In the genomic region with DNA sequence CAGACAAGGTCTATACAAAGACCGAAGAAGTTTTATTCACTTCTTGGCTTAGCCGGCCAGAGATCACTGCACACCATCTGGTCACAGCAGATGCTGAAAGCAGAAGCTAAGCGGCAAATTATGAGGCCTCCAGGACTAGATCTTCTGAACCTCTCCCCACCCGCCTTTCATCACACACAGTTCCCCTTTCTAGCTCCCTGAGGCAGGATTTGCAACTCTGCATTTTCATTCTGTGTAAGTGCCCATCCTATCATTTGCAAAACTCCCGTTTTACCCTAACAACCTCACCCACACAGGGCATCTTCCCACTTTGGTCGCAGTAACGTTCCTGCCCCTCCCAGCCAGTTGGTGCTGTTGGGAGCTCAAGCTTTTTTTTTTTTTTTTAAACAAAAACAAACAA, we compare ENCODE assay signal across 8 cellular contexts. TPM values are rescaled to one million over a fixed set of nuclear protein-coding genes. Genes with fewer than 3 reads are reported as not detected.
DNase-seq lines count a peak whose midpoint lies in the region; ATAC-seq and TF ChIP-seq lines count a peak whose summit lies in the region.

No MANE protein-coding gene starts in this region.

- H3K27ac ChIP-seq in GM23338 (ENCODE audit: low read depth) = no peak overlapping the region

- peak overlapping the region; percentile 62; the same call in 1 of the 2 replicates for H3K4me2 ChIP-seq in GM23338

- H3K36me3 ChIP-seq in GM23338 (ENCODE audit: insufficient read depth) = no peaks in the 10 kb centered on the region

- no peak for TF ChIP-seq CTCF in GM10248 (IDR thresholded peaks at IDR 0.05; ENCODE audit: control extremely low read depth, extremely low read depth, low read depth, missing control alignments)
- TF ChIP-seq CTCF in GM23338 (conservative IDR thresholded peaks at IDR 0.05; ENCODE audit: low read depth in 2 of 2) = no peak

- no peaks in the 10 kb centered on the region for H3K9me2 ChIP-seq in GM23338 (ENCODE audit: insufficient read depth)

- no peak overlapping the region for H3K27ac Mint-ChIP-seq in GM23338
- H3K27ac Mint-ChIP-seq in stimulated activated effector memory CD8-positive, alpha-beta T cell treated with anti-CD3 and anti-CD28 coated beads, Interleukin-12 subunit alpha, Interleukin-12 subunit beta, amount 100 ng/mL, for 72 hours = no peak overlapping the region

- H3K36me3 Mint-ChIP-seq in GM23338 (ENCODE audit: low read depth) = peaks cover 6% of the 10 kb centered on the region; the same call in 2 of the 3 replicates
- H3K36me3 Mint-ChIP-seq in stimulated activated effector memory CD8-positive, alpha-beta T cell treated with anti-CD3 and anti-CD28 coated beads, Interleukin-12 subunit alpha, Interleukin-12 subunit beta, amount 100 ng/mL, for 72 hours = peaks cover 32% of the 10 kb centered on the region

- H3K4me1 Mint-ChIP-seq in GM23338 = peaks cover 12% of the 10 kb centered on the region
- peaks cover 18% of the 10 kb centered on the region for H3K4me1 Mint-ChIP-seq in stimulated activated effector memory CD8-positive, alpha-beta T cell treated with anti-CD3 and anti-CD28 coated beads, Interleukin-12 subunit alpha, Interleukin-12 subunit beta, amount 100 ng/mL, for 72 hours

- peaks cover 8% of the 10 kb centered on the region for H3K27me3 Mint-ChIP-seq in GM23338 (ENCODE audit: insufficient read depth, low read depth, poor library complexity)

- POLR2A ChIA-PET in GM10248 (lab: Yijun Ruan, JAX) = interaction anchor here (0.6 to 1.9 kb wide), 5 partner anchors 10 to 301 kb away, joined by 3 to 16 read pairs (median 4); a partner anchor contains a TSS

- no peak for ATAC-seq in GM23338
- ATAC-seq in esophagus mucosa = peak; percentile 5
- ATAC-seq in stimulated activated effector memory CD8-positive, alpha-beta T cell treated with anti-CD3 and anti-CD28 coated beads, Interleukin-12 subunit alpha, Interleukin-12 subunit beta, amount 100 ng/mL, for 72 hours = no peak

- DNase-seq in GM10248 (ENCODE audit: extremely low spot score) = peak; percentile 63
- no peak for DNase-seq in GM23338 (ENCODE audit: low spot score)
- DNase-seq in NCI-H2171 treated with DMSO at 0.1 percent for 48 hours (lab: John Stamatoyannopoulos, UW) = peak; percentile 95
- no peak for DNase-seq in stimulated activated effector memory CD8-positive, alpha-beta T cell treated with anti-CD3 and anti-CD28 coated beads, Interleukin-12 subunit alpha, Interleukin-12 subunit beta, amount 100 ng/mL, for 72 hours (ENCODE audit: low spot score in 2 of 2)
- DNase-seq in NCI-H748 treated with DMSO at 0.1 percent for 48 hours (lab: John Stamatoyannopoulos, UW) = no peak
- DNase-seq in activated CD4-positive, CD25-positive, alpha-beta regulatory T cell (lab: John Stamatoyannopoulos, UW) = no peak
- DNase-seq in HT-29 (ENCODE audit: low spot score) = no peak

- peaks cover 5% of the 10 kb centered on the region; the same call in 1 of the 2 replicates for H3F3A ChIP-seq in GM23338 (replicated peaks; ENCODE audit: low read depth)

- no peaks in the 10 kb centered on the region for H3K27me3 ChIP-seq in GM23338 (ENCODE audit: insufficient read depth)

- CTCF ChIA-PET in GM10248 (lab: Yijun Ruan, JAX) = interaction anchor here (0.9 to 5.6 kb wide), 6 partner anchors 10 to 154 kb away, joined by 3 to 75 read pairs (median 5); a partner anchor contains a TSS

- H3K4me3 ChIP-seq in GM23338 = no peak overlapping the region

- H3K4me1 ChIP-seq in GM23338 (ENCODE audit: insufficient read depth) = peaks cover 14% of the 10 kb centered on the region

- H2AFZ ChIP-seq in GM23338 = peak overlapping the region; percentile 93; the same call in 1 of the 2 replicates

- H4K20me1 ChIP-seq in GM23338 (replicated peaks; ENCODE audit: insufficient read depth) = peaks cover 6% of the 10 kb centered on the region

- H3K4me3 Mint-ChIP-seq in GM23338 = no peak overlapping the region
- H3K4me3 Mint-ChIP-seq in stimulated activated effector memory CD8-positive, alpha-beta T cell treated with anti-CD3 and anti-CD28 coated beads, Interleukin-12 subunit alpha, Interleukin-12 subunit beta, amount 100 ng/mL, for 72 hours = peak overlapping the region; percentile 22

- H3K9me3 Mint-ChIP-seq in GM23338 = no peaks in the 10 kb centered on the region
- no peaks in the 10 kb centered on the region for H3K9me3 Mint-ChIP-seq in stimulated activated effector memory CD8-positive, alpha-beta T cell treated with anti-CD3 and anti-CD28 coated beads, Interleukin-12 subunit alpha, Interleukin-12 subunit beta, amount 100 ng/mL, for 72 hours

- peaks cover 16% of the 10 kb centered on the region for H3K79me2 ChIP-seq in GM23338 (replicated peaks; ENCODE audit: insufficient read depth)

TF ChIP-seq in GM23338, 12 proteins besides CTCF, POLR2A, EP300 and RAD21 (continues in another document):
- TF ChIP-seq, protein P1, sequence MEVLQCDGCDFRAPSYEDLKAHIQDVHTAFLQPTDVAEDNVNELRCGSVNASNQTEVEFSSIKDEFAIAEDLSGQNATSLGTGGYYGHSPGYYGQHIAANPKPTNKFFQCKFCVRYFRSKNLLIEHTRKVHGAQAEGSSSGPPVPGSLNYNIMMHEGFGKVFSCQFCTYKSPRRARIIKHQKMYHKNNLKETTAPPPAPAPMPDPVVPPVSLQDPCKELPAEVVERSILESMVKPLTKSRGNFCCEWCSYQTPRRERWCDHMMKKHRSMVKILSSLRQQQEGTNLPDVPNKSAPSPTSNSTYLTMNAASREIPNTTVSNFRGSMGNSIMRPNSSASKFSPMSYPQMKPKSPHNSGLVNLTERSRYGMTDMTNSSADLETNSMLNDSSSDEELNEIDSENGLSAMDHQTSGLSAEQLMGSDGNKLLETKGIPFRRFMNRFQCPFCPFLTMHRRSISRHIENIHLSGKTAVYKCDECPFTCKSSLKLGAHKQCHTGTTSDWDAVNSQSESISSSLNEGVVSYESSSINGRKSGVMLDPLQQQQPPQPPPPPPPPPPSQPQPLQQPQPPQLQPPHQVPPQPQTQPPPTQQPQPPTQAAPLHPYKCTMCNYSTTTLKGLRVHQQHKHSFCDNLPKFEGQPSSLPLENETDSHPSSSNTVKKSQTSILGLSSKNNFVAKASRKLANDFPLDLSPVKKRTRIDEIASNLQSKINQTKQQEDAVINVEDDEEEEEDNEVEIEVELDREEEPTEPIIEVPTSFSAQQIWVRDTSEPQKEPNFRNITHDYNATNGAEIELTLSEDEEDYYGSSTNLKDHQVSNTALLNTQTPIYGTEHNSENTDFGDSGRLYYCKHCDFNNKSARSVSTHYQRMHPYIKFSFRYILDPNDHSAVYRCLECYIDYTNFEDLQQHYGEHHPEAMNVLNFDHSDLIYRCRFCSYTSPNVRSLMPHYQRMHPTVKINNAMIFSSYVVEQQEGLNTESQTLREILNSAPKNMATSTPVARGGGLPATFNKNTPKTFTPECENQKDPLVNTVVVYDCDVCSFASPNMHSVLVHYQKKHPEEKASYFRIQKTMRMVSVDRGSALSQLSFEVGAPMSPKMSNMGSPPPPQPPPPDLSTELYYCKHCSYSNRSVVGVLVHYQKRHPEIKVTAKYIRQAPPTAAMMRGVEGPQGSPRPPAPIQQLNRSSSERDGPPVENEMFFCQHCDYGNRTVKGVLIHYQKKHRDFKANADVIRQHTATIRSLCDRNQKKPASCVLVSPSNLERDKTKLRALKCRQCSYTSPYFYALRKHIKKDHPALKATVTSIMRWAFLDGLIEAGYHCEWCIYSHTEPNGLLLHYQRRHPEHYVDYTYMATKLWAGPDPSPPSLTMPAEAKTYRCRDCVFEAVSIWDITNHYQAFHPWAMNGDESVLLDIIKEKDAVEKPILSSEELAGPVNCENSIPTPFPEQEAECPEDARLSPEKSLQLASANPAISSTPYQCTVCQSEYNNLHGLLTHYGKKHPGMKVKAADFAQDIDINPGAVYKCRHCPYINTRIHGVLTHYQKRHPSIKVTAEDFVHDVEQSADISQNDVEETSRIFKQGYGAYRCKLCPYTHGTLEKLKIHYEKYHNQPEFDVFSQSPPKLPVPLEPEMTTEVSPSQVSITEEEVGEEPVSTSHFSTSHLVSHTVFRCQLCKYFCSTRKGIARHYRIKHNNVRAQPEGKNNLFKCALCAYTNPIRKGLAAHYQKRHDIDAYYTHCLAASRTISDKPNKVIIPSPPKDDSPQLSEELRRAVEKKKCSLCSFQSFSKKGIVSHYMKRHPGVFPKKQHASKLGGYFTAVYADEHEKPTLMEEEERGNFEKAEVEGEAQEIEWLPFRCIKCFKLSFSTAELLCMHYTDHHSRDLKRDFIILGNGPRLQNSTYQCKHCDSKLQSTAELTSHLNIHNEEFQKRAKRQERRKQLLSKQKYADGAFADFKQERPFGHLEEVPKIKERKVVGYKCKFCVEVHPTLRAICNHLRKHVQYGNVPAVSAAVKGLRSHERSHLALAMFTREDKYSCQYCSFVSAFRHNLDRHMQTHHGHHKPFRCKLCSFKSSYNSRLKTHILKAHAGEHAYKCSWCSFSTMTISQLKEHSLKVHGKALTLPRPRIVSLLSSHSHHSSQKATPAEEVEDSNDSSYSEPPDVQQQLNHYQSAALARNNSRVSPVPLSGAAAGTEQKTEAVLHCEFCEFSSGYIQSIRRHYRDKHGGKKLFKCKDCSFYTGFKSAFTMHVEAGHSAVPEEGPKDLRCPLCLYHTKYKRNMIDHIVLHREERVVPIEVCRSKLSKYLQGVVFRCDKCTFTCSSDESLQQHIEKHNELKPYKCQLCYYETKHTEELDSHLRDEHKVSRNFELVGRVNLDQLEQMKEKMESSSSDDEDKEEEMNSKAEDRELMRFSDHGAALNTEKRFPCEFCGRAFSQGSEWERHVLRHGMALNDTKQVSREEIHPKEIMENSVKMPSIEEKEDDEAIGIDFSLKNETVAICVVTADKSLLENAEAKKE (CRISPR knock-in tag; IDR thresholded peaks at IDR 0.05) = no peak
- TF ChIP-seq JUNB (IDR thresholded peaks at IDR 0.05; ENCODE audit: unreplicated experiment) = no peak
- TF ChIP-seq POLR2AphosphoS5 (IDR thresholded peaks at IDR 0.05; ENCODE audit: low read depth) = no peak
- no peak for TF ChIP-seq CREB1 (CRISPR knock-in tag; IDR thresholded peaks at IDR 0.05; ENCODE audit: low read depth)

RNA-seq across cellular contexts. Expression of a gene that starts 3.1 kb away (rescaled TPM):
- total RNA-seq in GM23338 (2014; rRNA removed; shearing (Covaris generic)) = 111 and 130 TPM in 2 replicates
- polyA plus RNA-seq in GM23338 (2016; fragmentation: Nextera tagmentation; extraction: Ambion mirVana) = 33.3 and 36.2 TPM in 2 replicates
- total RNA-seq in esophagus mucosa = 81.3 TPM
- total RNA-seq in HT-29 (2014; rRNA removed; shearing (Covaris generic)) = 31.4 and 38.9 TPM in 2 replicates

RNA-seq across cellular contexts. Expression of a gene that starts 16.7 kb away (rescaled TPM):
- total RNA-seq in GM23338 (2014; rRNA removed; shearing (Covaris generic)) = 281 and 321 TPM in 2 replicates
- 279 and 305 TPM in 2 replicates for polyA plus RNA-seq in GM23338 (2016; fragmentation: Nextera tagmentation; extraction: Ambion mirVana)
- 77.6 TPM for total RNA-seq in esophagus mucosa
- total RNA-seq in HT-29 (2014; rRNA removed; shearing (Covaris generic)) = 180 TPM in 2 replicates

RNA-seq across cellular contexts. Expression of a gene that starts 34.0 kb away (rescaled TPM):
- total RNA-seq in GM23338 (2014; rRNA removed; shearing (Covaris generic)) = 36.2 and 89.8 TPM in 2 replicates
- polyA plus RNA-seq in GM23338 (2016; fragmentation: Nextera tagmentation; extraction: Ambion mirVana) = 233 and 235 TPM in 2 replicates
- total RNA-seq in esophagus mucosa = 35.9 TPM
- 24.6 and 31.9 TPM in 2 replicates for total RNA-seq in HT-29 (2014; rRNA removed; shearing (Covaris generic))

Comparison
In these comparisons a context has a peak if more than half of its experiments do, and no peak if none do; other contexts are left out.
1. DNase-seq: peak in GM10248 (single experiment) and NCI-H2171 treated with DMSO at 0.1 percent for 48 hours (single experiment); none in GM23338 (single experiment), stimulated activated effector memory CD8-positive, alpha-beta T cell treated with anti-CD3 and anti-CD28 coated beads, Interleukin-12 subunit alpha, Interleukin-12 subunit beta, amount 100 ng/mL, for 72 hours (0 of 2), NCI-H748 treated with DMSO at 0.1 percent for 48 hours (single experiment), activated CD4-positive, CD25-positive, alpha-beta regulatory T cell (0 of 4) and HT-29 (single experiment).